ENCODE assay signal across 23 cellular contexts in the genomic region with DNA sequence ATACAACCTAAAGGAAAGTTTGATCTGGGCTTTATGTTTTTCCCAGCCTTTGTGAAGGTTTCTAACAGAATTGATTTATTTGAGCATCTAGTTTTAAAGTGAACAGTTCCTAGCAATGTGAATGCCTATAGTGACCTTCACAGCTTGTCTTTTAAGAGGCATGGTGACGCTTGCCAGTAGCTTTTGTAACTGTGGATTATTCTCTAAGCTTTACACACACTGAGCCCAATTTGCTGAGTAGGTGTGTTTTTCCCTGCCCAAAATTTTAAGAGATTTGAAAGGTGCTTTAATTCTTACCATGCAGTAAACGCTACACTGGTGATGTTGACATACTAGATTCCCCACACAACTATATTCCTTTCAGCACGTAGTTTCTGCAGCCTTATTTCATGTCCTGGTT.
"Had no signal": no experiment of that assay in that cellular context is flagged by ENCODE, and none has a peak within 500 bp of the region (broad histone marks: within the 10 kb centered on the region; RNA-seq: fewer than 3 reads in every experiment).

No MANE protein-coding gene starts in this region.

- ATAC-seq: activated naive CD4-positive, alpha-beta T cell treated with anti-CD3 and anti-CD28 coated beads, Interleukin-2, amount 50 U/mL, for 72 hours; activated naive CD8-positive, alpha-beta T cell treated with anti-CD3 and anti-CD28 coated beads, Interleukin-2, amount 50 U/mL, for 24 hours had no signal

- H3K4me3 ChIP-seq: MG63, Peyer's patch had no signal

- H3K9me3 Mint-ChIP-seq: activated B cell treated with CpG ODN at 0.5 μM for 24 hours; activated CD4-positive, alpha-beta T cell treated with anti-CD3 and anti-CD28 coated beads, Interleukin-2, amount 10 ng/mL, durations not matched to agents 7 days and 5 days; activated naive CD4-positive, alpha-beta T cell treated with anti-CD3 and anti-CD28 coated beads, Interleukin-2, amount 50 U/mL, for 72 hours; activated naive CD8-positive, alpha-beta T cell treated with anti-CD3 and anti-CD28 coated beads, Interleukin-2, amount 50 U/mL, for 24 hours; brain; T-helper 1 cell treated with Interleukin-12 subunit alpha and Interleukin-12 subunit beta and Interleukin-4 antibody, amounts not matched to agents 30 μg/mL and 1 μg/mL, for 36 hours had no signal

- H3K27ac ChIP-seq: Peyer's patch, RWPE1 had no signal

- H3K27me3 Mint-ChIP-seq: activated CD4-positive, alpha-beta memory T cell treated with anti-CD3 and anti-CD28 coated beads, Interleukin-2, amount 10 ng/mL, durations not matched to agents 7 days and 5 days; brain had no signal

- DNase-seq: activated B cell treated with CpG ODN at 0.5 μM for 24 hours; activated CD4-positive, alpha-beta memory T cell treated with anti-CD3 and anti-CD28 coated beads, Interleukin-2, amount 10 ng/mL, durations not matched to agents 7 days and 5 days; activated CD4-positive, alpha-beta T cell treated with anti-CD3 and anti-CD28 coated beads for 1 hour; activated CD4-positive, alpha-beta T cell treated with anti-CD3 and anti-CD28 coated beads, Interleukin-2, amount 10 ng/mL, durations not matched to agents 7 days and 5 days; activated naive CD8-positive, alpha-beta T cell treated with anti-CD3 and anti-CD28 coated beads, Interleukin-2, amount 50 U/mL, for 24 hours; activated T-cell treated with anti-CD3 and anti-CD28 coated beads for 4 hours; amniotic stem cell; MG63; MV-4-11; NCI-H1092 treated with DMSO at 0.1 percent for 48 hours; NCI-H1417 treated with DMSO at 0.1 percent for 48 hours; NCI-H1694 treated with DMSO at 0.1 percent for 48 hours; NCI-H2029 treated with DMSO at 0.1 percent for 48 hours; NCI-H345; NCI-H510A; NCI-H526 treated with DMSO at 0.1 percent for 48 hours; NCI-H82; Peyer's patch; SHP77 treated with DMSO at 0.1 percent for 48 hours had no signal

- H3K27ac Mint-ChIP-seq: activated B cell treated with CpG ODN at 0.5 μM for 24 hours; activated CD4-positive, alpha-beta memory T cell treated with anti-CD3 and anti-CD28 coated beads, Interleukin-2, amount 10 ng/mL, durations not matched to agents 7 days and 5 days; activated CD4-positive, alpha-beta T cell treated with anti-CD3 and anti-CD28 coated beads, Interleukin-2, amount 10 ng/mL, durations not matched to agents 7 days and 5 days; activated naive CD4-positive, alpha-beta T cell treated with anti-CD3 and anti-CD28 coated beads, Interleukin-2, amount 50 U/mL, for 72 hours; activated naive CD8-positive, alpha-beta T cell treated with anti-CD3 and anti-CD28 coated beads, Interleukin-2, amount 50 U/mL, for 24 hours; brain; T-helper 1 cell treated with Interleukin-12 subunit alpha and Interleukin-12 subunit beta and Interleukin-4 antibody, amounts not matched to agents 30 μg/mL and 1 μg/mL, for 36 hours had no signal

- H3K4me3 Mint-ChIP-seq: activated B cell treated with CpG ODN at 0.5 μM for 24 hours; activated CD4-positive, alpha-beta memory T cell treated with anti-CD3 and anti-CD28 coated beads, Interleukin-2, amount 10 ng/mL, durations not matched to agents 7 days and 5 days; activated CD4-positive, alpha-beta T cell treated with anti-CD3 and anti-CD28 coated beads, Interleukin-2, amount 10 ng/mL, durations not matched to agents 7 days and 5 days; activated naive CD8-positive, alpha-beta T cell treated with anti-CD3 and anti-CD28 coated beads, Interleukin-2, amount 50 U/mL, for 24 hours; brain; T-helper 1 cell treated with Interleukin-12 subunit alpha and Interleukin-12 subunit beta and Interleukin-4 antibody, amounts not matched to agents 30 μg/mL and 1 μg/mL, for 36 hours had no signal

- H3K27me3 ChIP-seq: MG63, Peyer's patch had no signal

- H3K4me1 ChIP-seq: Peyer's patch had no signal

- H3K36me3 Mint-ChIP-seq: activated naive CD4-positive, alpha-beta T cell treated with anti-CD3 and anti-CD28 coated beads, Interleukin-2, amount 50 U/mL, for 72 hours; brain had no signal

- H3K4me1 Mint-ChIP-seq: activated B cell treated with CpG ODN at 0.5 μM for 24 hours had no signal

- H3K9me3 ChIP-seq: MG63, Peyer's patch had no signal

- H3K36me3 ChIP-seq: MG63, Peyer's patch had no signal
